ENCODE assay signal across 21 cellular contexts in the genomic region with DNA sequence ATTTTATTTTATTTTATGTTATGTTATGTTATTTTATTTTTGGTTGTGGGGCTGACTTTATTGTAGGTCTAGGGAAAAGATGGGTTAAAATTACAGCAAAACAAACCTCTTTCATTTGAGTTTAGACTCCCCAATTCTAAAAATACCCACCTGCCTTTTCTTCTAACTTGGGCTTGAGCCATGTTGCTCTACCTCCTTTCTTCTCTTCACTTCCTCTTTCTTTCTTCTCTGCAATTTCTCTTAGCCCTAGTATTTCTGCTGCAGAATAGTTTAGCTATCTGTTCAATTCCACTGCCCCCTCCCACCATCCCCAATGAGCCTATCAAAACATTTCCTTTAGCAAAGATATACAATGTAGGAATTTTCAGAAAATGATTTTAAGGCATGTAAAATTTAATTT.
"Had no signal": no experiment of that assay in that cellular context is flagged by ENCODE, and none has a peak within 500 bp of the region (broad histone marks: within the 10 kb centered on the region; RNA-seq: fewer than 3 reads in every experiment).

No MANE protein-coding gene starts in this region.

- H3K4me3 ChIP-seq: left ventricle myocardium inferior, lung, ovary, right atrium auricular region, right lobe of liver, stomach, testis, thyroid gland, transverse colon, upper lobe of left lung, vagina had no signal

- H3K36me3 ChIP-seq: left ventricle myocardium inferior, ovary, right atrium auricular region, right lobe of liver, stomach, thyroid gland, transverse colon, upper lobe of left lung, vagina had no signal

- H3K9me3 ChIP-seq: left ventricle myocardium inferior, ovary, right atrium auricular region, right lobe of liver, stomach, testis, thyroid gland, transverse colon, upper lobe of left lung, vagina had no signal

- ATAC-seq: natural killer cell; right lobe of liver; stimulated activated naive B cell treated with anti-CD40 and anti-IgM and Interleukin-4, amounts not matched to agents 10 μg/mL and 1 μg/mL and 100 μg/mL, for 72 hours; stimulated activated naive CD8-positive, alpha-beta T cell treated with anti-CD3 and anti-CD28 coated beads, Interleukin-15, Interleukin-2, amounts not matched to agents 100 U/mL and 50 U/mL, for 24 hours had no signal

- H3K27ac ChIP-seq: left ventricle myocardium inferior, ovary, right atrium auricular region, right lobe of liver, stomach, testis, thyroid gland, transverse colon, upper lobe of left lung, vagina had no signal

- DNase-seq: islet precursor cell; left ventricle myocardium inferior; mesendoderm; naive B cell; natural killer cell; ovary; right lobe of liver; stimulated activated CD4-positive, alpha-beta T cell treated with anti-CD3 and anti-CD28 coated beads, Interleukin-12 subunit alpha, Interleukin-12 subunit beta, amount 100 ng/mL, for 4 hours; stimulated activated CD4-positive, alpha-beta T cell treated with anti-CD3 and anti-CD28 coated beads, Interleukin-15, amount 100 ng/mL, for 24 hours; stimulated activated CD4-positive, alpha-beta T cell treated with anti-CD3 and anti-CD28 coated beads, Interleukin-2, amount 100 ng/mL, for 24 hours; stimulated activated CD4-positive, alpha-beta T cell treated with anti-CD3 and anti-CD28 coated beads, Interleukin-4, amount 100 ng/mL, for 1 hour; stimulated activated naive B cell treated with anti-CD40 and anti-IgM and Interleukin-4, amounts not matched to agents 10 μg/mL and 1 μg/mL and 100 μg/mL, for 72 hours; stimulated activated naive CD8-positive, alpha-beta T cell treated with anti-CD3 and anti-CD28 coated beads, Interleukin-15, Interleukin-2, amounts not matched to agents 100 U/mL and 50 U/mL, for 24 hours; stomach; testis; thyroid gland; transverse colon; upper lobe of left lung had no signal

- H3K27me3 ChIP-seq: ovary, right atrium auricular region, right lobe of liver, stomach, testis, thyroid gland, transverse colon, upper lobe of left lung, vagina had no signal

- H3K4me1 ChIP-seq: left ventricle myocardium inferior, right atrium auricular region, right lobe of liver, stomach, testis, thyroid gland, transverse colon, upper lobe of left lung, vagina had no signal
